ENCODE assay signal across 8 cellular contexts in genomic region chr4:103018391-103019318, GRCh38. TPM values are rescaled to one million over a fixed set of nuclear protein-coding genes. Genes with fewer than 3 reads are reported as not detected.
DNase-seq lines count a peak whose midpoint lies in the region; ATAC-seq, FAIRE-seq and TF ChIP-seq lines count a peak whose summit lies in the region.

No MANE protein-coding gene starts in this region.

- H3K27me3 ChIP-seq in HepG2 (ENCODE audit: control insufficient read depth in 1 of 2, insufficient read depth in 2 of 2, low read length in 2 of 2) = no peaks in the 10 kb centered on the region; a peak in 1 of 5 replicates
- H3K27me3 ChIP-seq in transverse colon = no peaks in the 10 kb centered on the region

- H3K79me2 ChIP-seq in HepG2 (ENCODE audit: insufficient read depth, low read length) = no peaks in the 10 kb centered on the region

- H3K4me1 ChIP-seq in HepG2 (ENCODE audit: insufficient read depth, low read length) (peaks cover 11% of the 10 kb centered on the region), transverse colon (peaks cover 3 to 13% (median 7%) of the 10 kb centered on the region in 4 donors)

- H2AFZ ChIP-seq in HepG2 (ENCODE audit: low read length) = peak overlapping the region; percentile 93

- WGBS in HepG2 (ENCODE audit: low lambda C conversion rate) = 32% methylated on average over 8 of the region's 8 CpGs
- 19 to 42% methylated on average over 4 to 8 of the region's 8 CpGs for WGBS in transverse colon (ENCODE audit: low coverage in 1 of 2), 2 donors

- DNase-seq in GM19239 (ENCODE audit: insufficient read length, low spot score) (no peak), NCI-H82 (lab: John Stamatoyannopoulos, UW) (peak; percentile 80), cardiac fibroblast (ENCODE audit: low read depth in 2 of 2) (peak in 1 of 2 donors; percentile 70), HepG2 (ENCODE audit: low spot score) (peak; percentile 7), transverse colon (peak; percentile 30), GM19240 (ENCODE audit: insufficient read length, low spot score) (no peak)

- TSS peak; percentile 57 for BruUV-seq in HepG2 (replicated peaks; lab: Mats Ljungman, UMichigan)

- ATAC-seq in HepG2 = peak; percentile 56
- no peak for ATAC-seq in activated CD4-positive, CD25-positive, alpha-beta regulatory T cell treated with anti-CD3 and anti-CD28 coated beads, Interleukin-2, amount 50 U/mL, for 24 hours
- no peak for ATAC-seq in HG03460 (IDR thresholded peaks at IDR 0.05; ENCODE audit: unreplicated experiment)

- TF ChIP-seq RAD21 in HepG2 (CRISPR knock-in tag; IDR thresholded peaks at IDR 0.05) = no peak

- H3K27ac ChIP-seq in HepG2 (ENCODE audit: extremely low read length, insufficient read depth, low read length) (peak overlapping the region; percentile 79), transverse colon (peak overlapping the region; percentile 89 to 93 (median 90))

- H3K4me2 ChIP-seq in HepG2 (ENCODE audit: low read depth, low read length) = peak overlapping the region; percentile 88

- TF ChIP-seq POLR2A in HepG2 (IDR thresholded peaks at IDR 0.05; ENCODE audit: insufficient read depth in 1 of 2, low read depth in 2 of 2, low read length in 2 of 2) = no peak
- no peak for TF ChIP-seq POLR2A in transverse colon (IDR thresholded peaks at IDR 0.05)

- CTCF ChIA-PET in HepG2 (lab: Yijun Ruan, JAX; ENCODE audit: low intra/inter-chr PET ratio, low total read pairs) = no interaction called here

- in situ Hi-C loops in HepG2 (cut with HindIII; ENCODE audit: extremely low pct_ligation_motif_present, low pct_unique_long_range_greater_than_20kb) = loop anchor here (10.0 kb wide), 1 partner anchor 584 kb away; no protein-coding TSS in a partner anchor
- in situ Hi-C loops in transverse colon (cut with MboI; ENCODE audit: low pct_ligation_motif_present in 1 of 4, low pct_unique_long_range_greater_than_20kb in 1 of 4, low sequenced_read_pairs in 3 of 4) = loop anchor here in 3 of 4 donors (10.0 to 25.0 kb wide), 3 partner anchors 181 to 574 kb away; partner anchors contain the start of gene UBE2D3 (in 1 of the 3)

- POLR2A ChIA-PET in HepG2 (lab: Yijun Ruan, JAX) = interaction anchor here (1.0 to 1.1 kb wide), 2 partner anchors 57 to 191 kb away, joined by 4 to 5 read pairs; partner anchors contain the start of gene UBE2D3

- FAIRE-seq in GM19239 (lab: Jason Lieb, UNC) (peak; percentile 59), HepG2 (lab: Jason Lieb, UNC) (no peak)

- H3K36me3 ChIP-seq in HepG2 (replicated peaks in 1 of 2; ENCODE audit: control insufficient read depth in 1 of 2, insufficient read depth in 2 of 2, low read length in 2 of 2) (no peaks in the 10 kb centered on the region), transverse colon (no peaks in the 10 kb centered on the region)

- no peak for TF ChIP-seq CTCF in cardiac fibroblast (IDR thresholded peaks at IDR 0.05; ENCODE audit: low read depth, low read length)
- TF ChIP-seq CTCF in HepG2 (CRISPR knock-in tag; IDR thresholded peaks at IDR 0.05) = no peak
- TF ChIP-seq CTCF in transverse colon (IDR thresholded peaks at IDR 0.05) = no peak

- H3K9me3 ChIP-seq in HepG2 (ENCODE audit: low read length) = no peaks in the 10 kb centered on the region
- H3K9me3 ChIP-seq in transverse colon = no peaks in the 10 kb centered on the region

- intact Hi-C loops in HepG2 (cut with micrococcal nuclease; ENCODE audit: unreplicated experiment) = loop anchor here (2.0 to 5.0 kb wide), 2 partner anchors 192 to 516 kb away; partner anchors contain the start of genes NFKB1 and UBE2D3
- intact Hi-C loops in transverse colon (cut with DNase I; ENCODE audit: low total_unique reads) = no loop called here

- no peaks in the 10 kb centered on the region for H4K20me1 ChIP-seq in HepG2 (ENCODE audit: insufficient read depth, low read length)

- H3K9ac ChIP-seq in HepG2 (ENCODE audit: insufficient read depth, low read depth, low read length) = peak overlapping the region; percentile 87

- TF ChIP-seq EP300 in HepG2 (IDR thresholded peaks at IDR 0.05; ENCODE audit: low read depth in 2 of 2, low read length in 2 of 2) (no peak), HepG2 (CRISPR knock-in tag; IDR thresholded peaks at IDR 0.05; ENCODE audit: borderline replicate concordance) (no peak), transverse colon (IDR thresholded peaks at IDR 0.05; ENCODE audit: low read depth) (no peak)

- H3K4me3 ChIP-seq in cardiac fibroblast (replicated peaks in 1 of 2; ENCODE audit: low read depth in 2 of 2, low read length in 2 of 2) = peak overlapping the region; percentile 40 to 47
- peak overlapping the region; percentile 68 to 81 (median 76) for H3K4me3 ChIP-seq in HepG2 (replicated peaks in 1 of 3; ENCODE audit: insufficient read depth in 1 of 3, low read depth in 2 of 3, low read length in 3 of 3)
- H3K4me3 ChIP-seq in transverse colon = peak overlapping the region; percentile 4 to 55 (median 32)

TF ChIP-seq in HepG2, 621 proteins besides CTCF, POLR2A, EP300 and RAD21 (continues in another document):
- TF ChIP-seq ELF4 (CRISPR knock-in tag; IDR thresholded peaks at IDR 0.05; ENCODE audit: borderline replicate concordance) = no peak
- TF ChIP-seq RFX1 (IDR thresholded peaks at IDR 0.05) = no peak
- TF ChIP-seq LCORL (IDR thresholded peaks at IDR 0.05) = no peak
- no peak for TF ChIP-seq LCORL (CRISPR knock-in tag; IDR thresholded peaks at IDR 0.05)
- TF ChIP-seq ZNF672 (CRISPR knock-in tag; IDR thresholded peaks at IDR 0.05) = 0 out of 2 replicates have a peak, but pooled peaks have one; percentile 3
- no peak for TF ChIP-seq SIX1 (CRISPR knock-in tag; IDR thresholded peaks at IDR 0.05; ENCODE audit: borderline replicate concordance)
- TF ChIP-seq, protein P1, sequence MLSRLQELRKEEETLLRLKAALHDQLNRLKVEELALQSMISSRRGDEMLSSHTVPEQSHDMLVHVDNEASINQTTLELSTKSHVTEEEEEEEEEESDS (CRISPR knock-in tag; IDR thresholded peaks at IDR 0.05; ENCODE audit: borderline replicate concordance) = no peak

RNA-seq across cellular contexts. Expression of gene SLC9B1, which starts 0.8 kb away (rescaled TPM):
- total RNA-seq in HepG2 (2016; rRNA removed; fragmentation: Illumina TruSeq; extraction: Trizol) = 0.20 TPM in 1 of 2 replicates, not detected in the other
- 0.71 and 0.81 TPM in 2 replicates for total RNA-seq in HepG2 (2016; cell fraction: cytosol; rRNA removed; fragmentation: Illumina TruSeq; extraction: Trizol; ENCODE audit: low read depth)
- 0.28 TPM in 1 of 2 replicates, not detected in the other for total RNA-seq in HepG2 (2016; cell fraction: insoluble cytoplasmic fraction; rRNA removed; fragmentation: Illumina TruSeq; extraction: Trizol)
- total RNA-seq in HepG2 (2016; cell fraction: membrane; rRNA removed; fragmentation: Illumina TruSeq; extraction: Trizol) = 0.24 and 0.31 TPM in 2 replicates
- total RNA-seq in HepG2 (2016; cell fraction: nucleus; rRNA removed; fragmentation: Illumina TruSeq; extraction: Trizol) = 0.53 TPM in 1 of 2 replicates, not detected in the other
- 0.17 and 0.18 TPM in 2 replicates for polyA plus RNA-seq in HepG2 (2011; rRNA removed)
- 0.13 and 0.45 TPM in 2 replicates for polyA plus RNA-seq in HepG2 (2011; cell fraction: cytosol; rRNA removed)
- polyA plus RNA-seq in HepG2 (2011; cell fraction: nucleus; rRNA removed) = 0.43 TPM in 1 of 2 replicates, not detected in the other
- polyA plus RNA-seq in HepG2 (2012) = 0.29 and 1.1 TPM in 2 replicates
- polyA plus RNA-seq in HepG2 (2016; cell fraction: cytosol; fragmentation: Illumina TruSeq; extraction: Trizol; ENCODE audit: low read depth) = 0.20 TPM in 1 of 2 replicates, not detected in the other
- not detected in 2 replicates for polyA plus RNA-seq in HepG2 (2016; cell fraction: insoluble cytoplasmic fraction; fragmentation: Illumina TruSeq; extraction: Trizol; ENCODE audit: low read depth)
- polyA plus RNA-seq in HepG2 (2016; cell fraction: membrane; fragmentation: Illumina TruSeq; extraction: Trizol; ENCODE audit: low read depth) = not detected in 2 replicates
- polyA plus RNA-seq in HepG2 (2016; cell fraction: nucleus; fragmentation: Illumina TruSeq; extraction: Trizol; ENCODE audit: insufficient read depth, low read depth) = not detected in 2 replicates
- 0.12 TPM in 1 of 2 replicates, not detected in the other for polyA minus RNA-seq in HepG2 (2011; rRNA and poly(A)+ RNA removed; ENCODE audit: low replicate concordance)
- polyA minus RNA-seq in HepG2 (2011; cell fraction: cytosol; rRNA and poly(A)+ RNA removed) = 1.1 TPM in 1 of 2 replicates, not detected in the other
- 2.6 and 4.0 TPM in 2 replicates for polyA minus RNA-seq in HepG2 (2011; cell fraction: nucleus; rRNA and poly(A)+ RNA removed)
- under 1 TPM in 2 of 4 donors, not detected in 2; 0.41 to 0.79 TPM for total RNA-seq in transverse colon

RNA-seq across cellular contexts. Expression of gene SLC9B2, which starts 57.9 kb away (rescaled TPM):
- total RNA-seq in HepG2 (2016; rRNA removed; fragmentation: Illumina TruSeq; extraction: Trizol) (38.5 and 38.9 TPM in 2 replicates), transverse colon (10 to 100 TPM in 2 of 4 donors, 1 to 10 TPM in 1, under 1 TPM in 1; 0.96 to 20.6 (median 7.1) TPM)
- 24.3 and 28.5 TPM in 2 replicates for total RNA-seq in HepG2 (2016; cell fraction: cytosol; rRNA removed; fragmentation: Illumina TruSeq; extraction: Trizol; ENCODE audit: low read depth)
- 35.0 and 37.7 TPM in 2 replicates for total RNA-seq in HepG2 (2016; cell fraction: insoluble cytoplasmic fraction; rRNA removed; fragmentation: Illumina TruSeq; extraction: Trizol)
- 43.9 and 47.9 TPM in 2 replicates for total RNA-seq in HepG2 (2016; cell fraction: membrane; rRNA removed; fragmentation: Illumina TruSeq; extraction: Trizol)
- 39.6 and 40.9 TPM in 2 replicates for total RNA-seq in HepG2 (2016; cell fraction: nucleus; rRNA removed; fragmentation: Illumina TruSeq; extraction: Trizol)
- polyA plus RNA-seq in HepG2 (2011; rRNA removed) = 22.3 and 23.5 TPM in 2 replicates
- 13.2 and 23.4 TPM in 2 replicates for polyA plus RNA-seq in HepG2 (2011; cell fraction: cytosol; rRNA removed)
- 21.4 and 26.7 TPM in 2 replicates for polyA plus RNA-seq in HepG2 (2011; cell fraction: nucleus; rRNA removed)
- 36.0 and 40.1 TPM in 2 replicates for polyA plus RNA-seq in HepG2 (2012)
- polyA plus RNA-seq in HepG2 (2016; cell fraction: cytosol; fragmentation: Illumina TruSeq; extraction: Trizol; ENCODE audit: low read depth) = 30.2 and 35.0 TPM in 2 replicates
- 41.3 and 46.7 TPM in 2 replicates for polyA plus RNA-seq in HepG2 (2016; cell fraction: insoluble cytoplasmic fraction; fragmentation: Illumina TruSeq; extraction: Trizol; ENCODE audit: low read depth)
- 38.9 and 43.7 TPM in 2 replicates for polyA plus RNA-seq in HepG2 (2016; cell fraction: membrane; fragmentation: Illumina TruSeq; extraction: Trizol; ENCODE audit: low read depth)
- 31.1 and 35.8 TPM in 2 replicates for polyA plus RNA-seq in HepG2 (2016; cell fraction: nucleus; fragmentation: Illumina TruSeq; extraction: Trizol; ENCODE audit: insufficient read depth, low read depth)
- 9.2 and 46.5 TPM in 2 replicates for polyA minus RNA-seq in HepG2 (2011; rRNA and poly(A)+ RNA removed; ENCODE audit: low replicate concordance)
- 13.6 and 19.6 TPM in 2 replicates for polyA minus RNA-seq in HepG2 (2011; cell fraction: cytosol; rRNA and poly(A)+ RNA removed)
- polyA minus RNA-seq in HepG2 (2011; cell fraction: nucleus; rRNA and poly(A)+ RNA removed) = 93.9 and 106 TPM in 2 replicates

Comparison
In these comparisons a context has a peak if more than half of its experiments do, and no peak if none do; other contexts are left out.
1. DNase-seq: peak in NCI-H82 (single experiment), HepG2 (single experiment) and transverse colon (single experiment); none in GM19239 (single experiment) and GM19240 (single experiment).
2. Peak in every context shown above with its lines, with median percentiles within 50 percentile points of each other: H3K4me3 ChIP-seq.